ENCODE assay signal across 1 cellular context in genomic region chr10:70404036-70404905, GRCh38.
A peak's percentile ranks its signal among the peaks of the same experiment; 100 is the strongest.
TF ChIP-seq lines count a peak whose summit lies in the region.

Gene EIF4EBP2, plus strand, starts transcription at chr10:70404145. Its CDS starts 257 bp downstream, at chr10:70404402.

TF ChIP-seq in HepG2, 621 proteins besides CTCF, POLR2A, EP300 and RAD21 (continued from another document and continues in another):
- TF ChIP-seq KIAA2018 (CRISPR knock-in tag; IDR thresholded peaks at IDR 0.05; ENCODE audit: borderline replicate concordance) (no peak), MBNL3 (CRISPR knock-in tag; conservative IDR thresholded peaks at IDR 0.05) (no peak), MXI1 (IDR thresholded peaks at IDR 0.05; ENCODE audit: borderline replicate concordance, low read depth, low read length) (peak; percentile 67; the same call in 2 of the 3 replicates), NR2F2 (IDR thresholded peaks at IDR 0.05; ENCODE audit: borderline replicate concordance, low read depth) (no peak), SNAPC4 (CRISPR knock-in tag; IDR thresholded peaks at IDR 0.05) (no peak), DR1 (CRISPR knock-in tag; IDR thresholded peaks at IDR 0.05) (peak; percentile 86), BRD4 (CRISPR knock-in tag; IDR thresholded peaks at IDR 0.05) (0 out of 2 replicates have a peak, but pooled peaks have one; percentile 59), ZNF605 (CRISPR knock-in tag; IDR thresholded peaks at IDR 0.05) (peak; percentile 43; the same call in 1 of the 2 replicates), SMYD3 (CRISPR knock-in tag; IDR thresholded peaks at IDR 0.05) (peak; percentile 57; the same call in 1 of the 2 replicates), SNAI1 (CRISPR knock-in tag; IDR thresholded peaks at IDR 0.05; ENCODE audit: borderline replicate concordance) (peak; percentile 12; the same call in 1 of the 2 replicates), SNRNP70 (IDR thresholded peaks at IDR 0.05; ENCODE audit: low read depth, low read length) (no peak), ZNF414 (CRISPR knock-in tag; IDR thresholded peaks at IDR 0.05) (no peak), JUNB (CRISPR knock-in tag; IDR thresholded peaks at IDR 0.05; ENCODE audit: borderline replicate concordance) (no peak), ZNF564 (CRISPR knock-in tag; IDR thresholded peaks at IDR 0.05) (peak; percentile 88), MAFG (CRISPR knock-in tag; IDR thresholded peaks at IDR 0.05) (no peak), TRIM24 (CRISPR knock-in tag; IDR thresholded peaks at IDR 0.05) (no peak), ZNF253 (CRISPR knock-in tag; IDR thresholded peaks at IDR 0.05; ENCODE audit: borderline replicate concordance) (no peak; the same call in 1 of the 2 replicates), ZSCAN31 (CRISPR knock-in tag; IDR thresholded peaks at IDR 0.05; ENCODE audit: low read depth) (peak; percentile 91; the same call in 1 of the 2 replicates), RFX3 (CRISPR knock-in tag; IDR thresholded peaks at IDR 0.05) (no peak), ZNF343 (CRISPR knock-in tag; IDR thresholded peaks at IDR 0.05) (no peak), TP53 (CRISPR knock-in tag; conservative IDR thresholded peaks at IDR 0.05) (no peak), KDM5A (IDR thresholded peaks at IDR 0.05; ENCODE audit: borderline replicate concordance, low read length) (no peak), NR2F6 (IDR thresholded peaks at IDR 0.05) (no peak), NR2F6 (CRISPR knock-in tag; IDR thresholded peaks at IDR 0.05) (peak; percentile 21; the same call in 1 of the 2 replicates), ZGPAT (CRISPR knock-in tag; IDR thresholded peaks at IDR 0.05) (peak; percentile 67; the same call in 1 of the 2 replicates), ZSCAN21 (CRISPR knock-in tag; IDR thresholded peaks at IDR 0.05; ENCODE audit: borderline replicate concordance) (peak; percentile 85; the same call in 1 of the 2 replicates), ZNF136 (CRISPR knock-in tag; IDR thresholded peaks at IDR 0.05; ENCODE audit: low read depth) (no peak), ZNF121 (CRISPR knock-in tag; IDR thresholded peaks at IDR 0.05) (no peak), ARID4A (CRISPR knock-in tag; IDR thresholded peaks at IDR 0.05; ENCODE audit: borderline replicate concordance) (peak; percentile 82), RBM22 (optimal IDR thresholded peaks at IDR 0.05; ENCODE audit: low read length) (no peak), HOMEZ (CRISPR knock-in tag; IDR thresholded peaks at IDR 0.05; ENCODE audit: low read depth) (peak; percentile 66; the same call in 1 of the 2 replicates), KDM4B (CRISPR knock-in tag; IDR thresholded peaks at IDR 0.05) (0 out of 2 replicates have a peak, but pooled peaks have one; percentile 73), STAT6 (CRISPR knock-in tag; IDR thresholded peaks at IDR 0.05; ENCODE audit: borderline replicate concordance) (no peak), STAG1 (CRISPR knock-in tag; IDR thresholded peaks at IDR 0.05) (no peak)
